Comparison of ENCODE assay signal across 8 cellular contexts in the genomic region with DNA sequence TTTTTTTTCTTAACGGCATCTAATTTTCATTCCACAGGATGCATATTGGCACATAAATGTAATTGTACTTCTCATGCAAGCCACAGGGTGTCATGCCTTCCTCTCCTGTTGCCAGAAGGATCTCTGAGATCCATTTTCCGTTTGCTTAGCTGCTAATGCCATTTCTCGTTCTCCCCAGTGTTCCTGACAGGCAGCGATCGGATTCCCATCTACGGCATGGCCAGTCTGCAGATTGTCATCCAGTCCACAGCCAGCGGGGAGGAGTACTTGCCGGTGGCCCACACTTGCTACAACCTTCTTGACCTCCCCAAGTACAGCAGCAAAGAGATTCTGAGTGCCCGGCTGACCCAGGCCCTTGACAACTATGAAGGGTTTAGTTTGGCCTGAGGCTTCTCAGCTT. TPM values are rescaled to one million over a fixed set of nuclear protein-coding genes. Genes with fewer than 3 reads are reported as not detected.
DNase-seq lines count a peak whose midpoint lies in the region; ATAC-seq and TF ChIP-seq lines count a peak whose summit lies in the region.

No MANE protein-coding gene starts in this region.

- peaks cover 0 to 5% (median 0%) of the 10 kb centered on the region in 4 donors for H3K4me1 ChIP-seq in transverse colon

- POLR2A ChIA-PET in BJ (lab: Charles Lee) = interaction anchor here (0.7 kb wide), 1 partner anchor 558 kb away, joined by 4 read pairs; no protein-coding TSS in a partner anchor

- no peaks in the 10 kb centered on the region for H3K9me3 ChIP-seq in transverse colon

- H3K27me3 ChIP-seq in BJ (ENCODE audit: control insufficient read depth, insufficient read depth, low read length) = no peaks in the 10 kb centered on the region
- no peaks in the 10 kb centered on the region for H3K27me3 ChIP-seq in brain microvascular endothelial cell (replicated peaks)
- H3K27me3 ChIP-seq in transverse colon = no peaks in the 10 kb centered on the region

- ATAC-seq in GM21526 (IDR thresholded peaks at IDR 0.05; ENCODE audit: low FRiP score, unreplicated experiment) = no peak

- no peak for TF ChIP-seq EP300 in transverse colon (IDR thresholded peaks at IDR 0.05; ENCODE audit: low read depth)

- in situ Hi-C loops in brain microvascular endothelial cell (cut with HindIII; ENCODE audit: low pct_ligation_motif_present, low sequenced_read_pairs) = no loop called here
- in situ Hi-C loops in transverse colon (cut with MboI; ENCODE audit: low pct_ligation_motif_present in 1 of 4, low pct_unique_long_range_greater_than_20kb in 1 of 4, low sequenced_read_pairs in 3 of 4) = loop anchor here in 2 of 4 donors (25.0 kb wide), 1 partner anchor 331 kb away; no protein-coding TSS in a partner anchor

- H3K27ac ChIP-seq in brain microvascular endothelial cell = no peak overlapping the region
- H3K27ac ChIP-seq in transverse colon = peak overlapping the region in 3 of 4 donors; percentile 14 to 46 (median 35)

- CTCF ChIA-PET in BJ (lab: Yijun Ruan, JAX) = interaction anchor here (0.6 to 4.6 kb wide), 20 partner anchors 10 to 345 kb away, joined by 3 to 42 read pairs (median 4); a partner anchor contains a TSS

- intact Hi-C loops in transverse colon (cut with DNase I; ENCODE audit: low total_unique reads) = no loop called here

- DNase-seq in BJ (ENCODE audit: low read depth) (no peak), NCI-H1105 (lab: John Stamatoyannopoulos, UW) (peak; percentile 5), brain microvascular endothelial cell (peak; percentile 62), kidney tubule cell (ENCODE audit: low spot score) (peak; percentile 67), transverse colon (no peak)
- DNase-seq in stimulated activated CD4-positive, alpha-beta T cell treated with anti-CD3 and anti-CD28 coated beads, Interleukin-4, amount 100 ng/mL, for 4 hours = no peak
- no peak for DNase-seq in stimulated activated CD4-positive, alpha-beta T cell treated with anti-CD3 and anti-CD28 coated beads, Interleukin-4, amount 100 ng/mL, for 24 hours

- no peak overlapping the region for H3K4me3 ChIP-seq in BJ (ENCODE audit: low read depth, low read length)
- H3K4me3 ChIP-seq in brain microvascular endothelial cell (ENCODE audit: low read depth, low read length) = no peak overlapping the region
- no peak overlapping the region for H3K4me3 ChIP-seq in transverse colon

- TF ChIP-seq POLR2A in transverse colon (IDR thresholded peaks at IDR 0.05) = no peak

- H3K36me3 ChIP-seq in BJ (ENCODE audit: control insufficient read depth, insufficient read depth, low read length) = peaks cover 2% of the 10 kb centered on the region; the same call in 1 of the 2 replicates
- no peaks in the 10 kb centered on the region for H3K36me3 ChIP-seq in brain microvascular endothelial cell (replicated peaks)
- peaks cover 0 to 23% (median 11%) of the 10 kb centered on the region in 4 donors for H3K36me3 ChIP-seq in transverse colon

- 71 to 73% methylated on average over 5 to 9 of the region's 9 CpGs for WGBS in transverse colon (ENCODE audit: low coverage in 1 of 2), 2 donors

- TF ChIP-seq CTCF in BJ (IDR thresholded peaks at IDR 0.05; ENCODE audit: insufficient read depth, low read depth, low read length) = peak; percentile 68
- peak; percentile 79 for TF ChIP-seq CTCF in brain microvascular endothelial cell (IDR thresholded peaks at IDR 0.05; ENCODE audit: low read depth, low read length, missing control alignments)
- peak; percentile 20 to 44 (median 36) for TF ChIP-seq CTCF in transverse colon (IDR thresholded peaks at IDR 0.05)

RNA-seq across cellular contexts. Expression of a gene that starts 8.9 kb away (rescaled TPM):
- polyA plus RNA-seq in BJ (2011; rRNA removed) = 2.2 and 5.3 TPM in 2 replicates
- 0.85 and 1.6 TPM in 2 replicates for polyA minus RNA-seq in BJ (2011; rRNA and poly(A)+ RNA removed)
- total RNA-seq in transverse colon = 1 to 10 TPM in 2 of 4 donors, not detected in 2; 3.5 TPM

Comparison
In these comparisons a context has a peak if more than half of its experiments do, and no peak if none do; other contexts are left out.
1. DNase-seq: peak in NCI-H1105 (single experiment), brain microvascular endothelial cell (single experiment) and kidney tubule cell (single experiment); none in BJ (single experiment), transverse colon (single experiment), stimulated activated CD4-positive, alpha-beta T cell treated with anti-CD3 and anti-CD28 coated beads, Interleukin-4, amount 100 ng/mL, for 4 hours (0 of 2) and stimulated activated CD4-positive, alpha-beta T cell treated with anti-CD3 and anti-CD28 coated beads, Interleukin-4, amount 100 ng/mL, for 24 hours (single experiment).
2. Peak in every context shown above with its lines, with median percentiles within 50 percentile points of each other: CTCF ChIP-seq.